In the genomic region with DNA sequence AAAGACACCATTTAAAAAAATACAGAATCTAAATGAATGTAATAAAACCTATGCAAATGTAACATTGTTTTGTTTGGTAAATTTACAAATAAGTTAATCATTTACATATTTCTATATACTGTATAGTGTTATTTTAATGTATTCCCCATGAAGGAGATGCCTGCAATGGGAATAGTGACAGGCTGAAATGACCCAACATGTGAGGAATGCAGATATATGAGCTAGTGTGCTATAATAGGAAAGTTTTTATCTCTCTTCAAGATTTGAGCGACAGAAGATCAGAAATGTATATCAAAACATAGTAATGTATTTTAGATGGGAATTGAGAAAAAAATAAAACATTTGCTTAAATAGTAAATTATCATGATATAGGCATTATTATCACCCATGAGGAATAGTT, we compare ENCODE assay signal across 15 cellular contexts.
A peak's percentile ranks its signal among the peaks of the same experiment; 100 is the strongest.
DNase-seq lines count a peak whose midpoint lies in the region; ATAC-seq and TF ChIP-seq lines count a peak whose summit lies in the region.
"Had no signal": no experiment of that assay in that cellular context is flagged by ENCODE, and none has a peak within 500 bp of the region (broad histone marks: within the 10 kb centered on the region; RNA-seq: fewer than 3 reads in every experiment).

No MANE protein-coding gene starts in this region.

- intact Hi-C loops in activated CD4-positive, alpha-beta T cell treated with anti-CD3 and anti-CD28 coated beads, Interleukin-2, amount 10 ng/mL, durations not matched to agents 24 days and 14 days (cut with micrococcal nuclease) = no loop called here

- H3K27ac ChIP-seq in GM23248 = no peak overlapping the region
- H3K27ac ChIP-seq: C4-2B, RWPE1 had no signal

- H3K9ac ChIP-seq in GM23248 (no peak overlapping the region), adipocyte (ENCODE audit: low read length) (no peak overlapping the region)

- no peaks in the 10 kb centered on the region for H3K79me2 ChIP-seq in GM23248 (ENCODE audit: insufficient read depth)

- no peaks in the 10 kb centered on the region for H4K20me1 ChIP-seq in GM23248 (ENCODE audit: insufficient read depth)

- ATAC-seq in HG03095 (IDR thresholded peaks at IDR 0.05; ENCODE audit: unreplicated experiment) = no peak
- ATAC-seq: K562 had no signal

- H3K36me3 ChIP-seq in GM23248 (ENCODE audit: low read depth) (no peaks in the 10 kb centered on the region), adipocyte (ENCODE audit: control insufficient read depth, insufficient read depth, low read length, severe bottlenecking) (no peaks in the 10 kb centered on the region)

- no peak overlapping the region for H3K4me3 Mint-ChIP-seq in activated CD4-positive, alpha-beta T cell treated with anti-CD3 and anti-CD28 coated beads, Interleukin-2, amount 10 ng/mL, durations not matched to agents 24 days and 14 days

- 43 to 60% methylated on average over 1 of the region's 1 CpG for WGBS in GM23248 (ENCODE audit: low coverage in 1 of 2, low lambda C conversion rate in 2 of 2, missing lambda C conversion rate in 2 of 2), 2 experiments

- H3K4me1 ChIP-seq in GM23248 (ENCODE audit: insufficient read depth) = peaks cover 9% of the 10 kb centered on the region; the same call in 1 of the 2 replicates
- no peaks in the 10 kb centered on the region for H3K4me1 ChIP-seq in adipocyte (ENCODE audit: control insufficient read depth, insufficient read depth, low read length)

- H3K4me1 Mint-ChIP-seq in activated CD4-positive, alpha-beta T cell treated with anti-CD3 and anti-CD28 coated beads, Interleukin-2, amount 10 ng/mL, durations not matched to agents 24 days and 14 days = no peaks in the 10 kb centered on the region

- H3K9me3 Mint-ChIP-seq in activated CD4-positive, alpha-beta T cell treated with anti-CD3 and anti-CD28 coated beads, Interleukin-2, amount 10 ng/mL, durations not matched to agents 24 days and 14 days = no peaks in the 10 kb centered on the region

- DNase-seq in GM23248 (peak; percentile 21), adipocyte (ENCODE audit: low read depth) (peak; percentile 60), choroid plexus epithelial cell (ENCODE audit: low read depth) (peak; percentile 49), myocyte (ENCODE audit: low read depth) (peak; percentile 6), foreskin melanocyte (no peak)
- no peak for DNase-seq in activated CD4-positive, alpha-beta T cell treated with anti-CD3 and anti-CD28 coated beads, Interleukin-2, amount 10 ng/mL, durations not matched to agents 24 days and 14 days
- DNase-seq: H7, NCI-H1417, NCI-H187 treated with DMSO at 0.1 percent for 48 hours, NCI-H446 treated with DMSO at 0.1 percent for 48 hours, NCI-H748 treated with DMSO at 0.1 percent for 48 hours had no signal

- TF ChIP-seq CTCF in choroid plexus epithelial cell (conservative IDR thresholded peaks at IDR 0.05; ENCODE audit: low read depth, low read length) = no peak

- H3K27me3 ChIP-seq in GM23248 (replicated peaks; ENCODE audit: insufficient read depth) = no peaks in the 10 kb centered on the region
- H3K27me3 ChIP-seq in adipocyte (replicated peaks; ENCODE audit: control insufficient read depth, insufficient read depth, low read length) = no peaks in the 10 kb centered on the region

- no peak overlapping the region for H2AFZ ChIP-seq in GM23248

- in situ Hi-C loops in GM23248 (cut with MboI) = no loop called here

- no peaks in the 10 kb centered on the region for H3K27me3 Mint-ChIP-seq in activated CD4-positive, alpha-beta T cell treated with anti-CD3 and anti-CD28 coated beads, Interleukin-2, amount 10 ng/mL, durations not matched to agents 24 days and 14 days

- no peaks in the 10 kb centered on the region for H3K9me3 ChIP-seq in GM23248 (ENCODE audit: low read depth)
- no peaks in the 10 kb centered on the region for H3K9me3 ChIP-seq in adipocyte (ENCODE audit: control insufficient read depth, low read length)

- no peak overlapping the region for H3K27ac Mint-ChIP-seq in activated CD4-positive, alpha-beta T cell treated with anti-CD3 and anti-CD28 coated beads, Interleukin-2, amount 10 ng/mL, durations not matched to agents 24 days and 14 days

- H3K4me3 ChIP-seq in GM23248 = no peak overlapping the region
- no peak overlapping the region for H3K4me3 ChIP-seq in adipocyte (ENCODE audit: low read length)
- H3K4me3 ChIP-seq in choroid plexus epithelial cell (ENCODE audit: low read depth, low read length) = no peak overlapping the region
- H3K4me3 ChIP-seq: K562 had no signal

- H3F3A ChIP-seq in GM23248 (ENCODE audit: insufficient read depth) = no peaks in the 10 kb centered on the region

- H3K36me3 Mint-ChIP-seq in activated CD4-positive, alpha-beta T cell treated with anti-CD3 and anti-CD28 coated beads, Interleukin-2, amount 10 ng/mL, durations not matched to agents 24 days and 14 days (ENCODE audit: low read depth) = no peaks in the 10 kb centered on the region

- no peak overlapping the region for H3K4me2 ChIP-seq in GM23248 (ENCODE audit: unreplicated experiment)

- H3K9me2 ChIP-seq in GM23248 (ENCODE audit: insufficient read depth) = no peaks in the 10 kb centered on the region

Comparison
In these comparisons a context has a peak if more than half of its experiments do, and no peak if none do; other contexts are left out.
1. DNase-seq: peak in GM23248 (single experiment), adipocyte (single experiment), choroid plexus epithelial cell (single experiment) and myocyte (single experiment); none in activated CD4-positive, alpha-beta T cell treated with anti-CD3 and anti-CD28 coated beads, Interleukin-2, amount 10 ng/mL, durations not matched to agents 24 days and 14 days (single experiment) and foreskin melanocyte (single experiment).